Comparison of ENCODE assay signal across 20 cellular contexts in genomic region chr19:4151623-4152022, GRCh38. TPM values are rescaled to one million over a fixed set of nuclear protein-coding genes. Genes with fewer than 3 reads are reported as not detected.
"Had no signal": no experiment of that assay in that cellular context is flagged by ENCODE, and none has a peak within 500 bp of the region (broad histone marks: within the 10 kb centered on the region; RNA-seq: fewer than 3 reads in every experiment).

No MANE protein-coding gene starts in this region.

- H3K36me3 ChIP-seq: MG63 had no signal

- H3K9me3 ChIP-seq: MG63 had no signal

- FAIRE-seq: HTR-8/SVneo had no signal

- H3K27ac ChIP-seq: HL-60, RWPE1 had no signal

- H3K4me3 ChIP-seq: MG63 had no signal

- DNase-seq: Karpas-422, KG1, MG63, NCI-H1092 treated with DMSO at 0.1 percent for 48 hours, NCI-H1436 treated with DMSO at 0.1 percent for 48 hours, NCI-H1694, NCI-H187 treated with DMSO at 0.1 percent for 48 hours, NCI-H2029 treated with DMSO at 0.1 percent for 48 hours, NCI-H2171 treated with DMSO at 0.1 percent for 48 hours, NCI-H345, NCI-H524 treated with DMSO at 0.1 percent for 48 hours, NCI-H69, NCI-H774, SHP77 had no signal

RNA-seq across cellular contexts. Expression of gene CREB3L3, which starts 1.8 kb away (rescaled TPM):
- total RNA-seq: NCI-H460; SK-MEL-5; T-helper 1 cell treated with Interleukin-12 subunit alpha and Interleukin-12 subunit beta and Interleukin-4 antibody, amounts not matched to agents 30 ng/mL and 1 ng/mL, for 36 hours had no signal
